In the genomic region with DNA sequence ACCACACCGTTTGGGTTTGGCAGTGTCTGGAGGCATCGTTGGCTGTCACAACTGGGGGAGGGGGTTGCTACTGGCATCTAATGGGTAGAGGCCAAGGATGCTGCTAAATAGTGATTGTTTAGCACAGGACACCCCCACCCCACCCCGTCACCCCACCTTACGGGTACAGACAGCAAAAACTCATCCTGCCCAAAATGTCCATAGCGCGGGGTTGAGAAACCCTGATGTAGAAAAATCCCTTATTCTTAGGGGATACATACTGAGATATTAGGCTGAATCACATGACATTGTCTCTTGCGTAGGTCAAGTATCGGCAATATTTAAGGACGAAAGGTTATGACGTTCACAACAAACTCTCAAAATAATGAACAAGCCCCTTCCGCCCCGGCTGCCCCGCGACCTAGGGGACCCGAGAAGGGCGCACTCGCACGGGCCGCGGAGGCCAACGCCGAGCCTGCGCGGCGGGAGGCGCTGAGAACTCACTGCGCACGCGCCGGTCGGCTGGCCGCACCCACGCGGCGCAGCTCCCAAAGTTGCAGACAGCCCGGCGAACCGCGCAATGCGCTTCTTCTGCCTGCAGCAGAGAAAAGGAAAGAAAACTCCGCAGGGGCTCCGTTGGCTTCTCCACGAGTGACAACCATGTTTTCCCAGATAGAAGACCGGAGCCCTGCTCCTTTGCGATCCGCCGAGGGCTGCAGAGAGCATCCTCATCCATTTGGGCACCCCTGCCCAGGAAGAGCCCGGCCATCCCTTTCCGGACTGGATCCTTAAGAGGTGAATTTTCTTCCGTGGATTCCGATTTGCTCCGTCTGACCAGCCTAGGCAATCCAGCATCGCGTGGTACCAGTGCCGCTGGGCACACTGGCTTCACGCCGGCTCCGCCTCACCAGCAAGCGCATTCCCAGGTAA, we compare ENCODE assay signal across 8 cellular contexts.
DNase-seq lines count a peak whose midpoint lies in the region; ATAC-seq and TF ChIP-seq lines count a peak whose summit lies in the region.

No MANE protein-coding gene starts in this region.

- peak overlapping the region; percentile 42 for H3K27ac Mint-ChIP-seq in activated T-helper 17 cell treated with anti-CD3 and anti-CD28 coated beads, Interleukin-2, amount 50 U/mL, for 72 hours
- peak overlapping the region; percentile 78 to 94 (median 92) for H3K27ac Mint-ChIP-seq in nephron

- H3K4me3 Mint-ChIP-seq in activated T-helper 17 cell treated with anti-CD3 and anti-CD28 coated beads, Interleukin-2, amount 50 U/mL, for 72 hours, result peak overlapping the region; percentile 88
- peak overlapping the region; percentile 96 to 100 (median 99) for H3K4me3 Mint-ChIP-seq in nephron

- peaks cover 3% of the 10 kb centered on the region for H3K27me3 Mint-ChIP-seq in activated T-helper 17 cell treated with anti-CD3 and anti-CD28 coated beads, Interleukin-2, amount 50 U/mL, for 72 hours
- H3K27me3 Mint-ChIP-seq in nephron (ENCODE audit: low read depth), result no peaks in the 10 kb centered on the region

- no peaks in the 10 kb centered on the region for H3K36me3 Mint-ChIP-seq in activated T-helper 17 cell treated with anti-CD3 and anti-CD28 coated beads, Interleukin-2, amount 50 U/mL, for 72 hours (ENCODE audit: low read depth)
- peaks cover 8% of the 10 kb centered on the region for H3K36me3 Mint-ChIP-seq in nephron (ENCODE audit: low read depth)

- in situ Hi-C loops in Caki2 (cut with HindIII; ENCODE audit: low pct_unique_long_range_greater_than_20kb, low sequenced_read_pairs), result no loop called here

- TF ChIP-seq CTCF in fibroblast of the aortic adventitia (IDR thresholded peaks at IDR 0.05; ENCODE audit: insufficient read depth, low read length), result no peak
- TF ChIP-seq CTCF in nephron (IDR thresholded peaks at IDR 0.05; ENCODE audit: unreplicated experiment in 3 of 3), result no peak

- H3K4me3 ChIP-seq in fibroblast of the aortic adventitia (ENCODE audit: low read depth, low read length), result peak overlapping the region; percentile 94

- peak; percentile 57 for DNase-seq in Caki2 (ENCODE audit: low read depth)
- peak; percentile 83 for DNase-seq in HPDE6-E6E7 (ENCODE audit: extremely low spot score)
- peak; percentile 84 for DNase-seq in RKO (ENCODE audit: low spot score)
- DNase-seq in fibroblast of the aortic adventitia (ENCODE audit: low read depth), result peak; percentile 80
- peak; percentile 81 for DNase-seq in stimulated activated naive CD8-positive, alpha-beta T cell treated with anti-CD3 and anti-CD28 coated beads, Interleukin-15, Interleukin-2, amounts not matched to agents 100 U/mL and 50 U/mL, for 24 hours

- H3K9me3 Mint-ChIP-seq in activated T-helper 17 cell treated with anti-CD3 and anti-CD28 coated beads, Interleukin-2, amount 50 U/mL, for 72 hours, result no peaks in the 10 kb centered on the region
- no peaks in the 10 kb centered on the region for H3K9me3 Mint-ChIP-seq in nephron

- peaks cover 4% of the 10 kb centered on the region for H3K4me1 Mint-ChIP-seq in activated T-helper 17 cell treated with anti-CD3 and anti-CD28 coated beads, Interleukin-2, amount 50 U/mL, for 72 hours
- H3K4me1 Mint-ChIP-seq in nephron, result peaks cover 55% of the 10 kb centered on the region

- ATAC-seq in GM21360 (IDR thresholded peaks at IDR 0.05; ENCODE audit: unreplicated experiment), result peak; percentile 87
- ATAC-seq in activated T-helper 17 cell treated with anti-CD3 and anti-CD28 coated beads, Interleukin-2, amount 50 U/mL, for 72 hours (replicated peaks), result peak; percentile 91
- peak; percentile 97 for ATAC-seq in stimulated activated naive CD8-positive, alpha-beta T cell treated with anti-CD3 and anti-CD28 coated beads, Interleukin-15, Interleukin-2, amounts not matched to agents 100 U/mL and 50 U/mL, for 24 hours

Comparison
In these comparisons a context has a peak if more than half of its experiments do, and no peak if none do; other contexts are left out.
1. Peak in every context shown above with its lines: DNase-seq, ATAC-seq and H3K4me3 ChIP-seq.